ENCODE assay signal across 1 cellular context in the genomic region with DNA sequence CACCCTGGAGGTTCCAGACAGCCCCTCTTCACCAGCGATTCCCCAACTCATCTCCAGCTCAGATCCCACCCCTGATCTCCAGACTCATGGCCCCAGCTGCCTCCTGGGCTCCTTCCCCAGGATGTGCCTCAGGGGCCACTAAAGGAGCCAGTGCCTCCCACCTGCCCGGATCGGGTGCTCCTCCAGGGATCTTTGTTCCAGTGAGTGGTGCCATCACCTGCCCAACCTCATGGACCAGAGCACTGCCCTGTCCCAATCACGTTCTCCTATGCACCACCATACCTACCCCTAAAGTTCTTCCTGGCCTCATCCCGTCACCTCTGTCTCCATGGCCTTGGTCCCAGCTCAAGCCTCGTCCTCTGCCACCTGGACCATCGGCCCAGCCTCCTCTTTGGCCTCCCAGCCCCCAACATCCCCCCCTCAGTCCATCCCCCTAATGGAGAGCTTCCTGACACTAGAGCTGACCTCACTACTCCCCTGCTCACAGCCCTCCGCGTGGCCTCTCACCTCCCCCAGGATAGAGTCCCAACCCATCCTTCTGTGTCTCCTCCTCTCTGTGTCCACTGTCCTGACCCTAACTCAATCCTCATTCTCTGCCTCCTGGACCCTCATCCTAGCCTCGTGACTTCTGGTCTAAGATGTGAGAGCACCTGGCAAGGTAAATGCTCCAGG.
TF ChIP-seq lines count a peak whose summit lies in the region.

No MANE protein-coding gene starts in this region.

TF ChIP-seq in GM12878, 131 proteins besides CTCF, POLR2A, EP300 and RAD21:
- TF ChIP-seq NR2C1 (IDR thresholded peaks at IDR 0.05), result no peak
- no peak for TF ChIP-seq PAX8 (IDR thresholded peaks at IDR 0.05)
- TF ChIP-seq, protein P1, sequence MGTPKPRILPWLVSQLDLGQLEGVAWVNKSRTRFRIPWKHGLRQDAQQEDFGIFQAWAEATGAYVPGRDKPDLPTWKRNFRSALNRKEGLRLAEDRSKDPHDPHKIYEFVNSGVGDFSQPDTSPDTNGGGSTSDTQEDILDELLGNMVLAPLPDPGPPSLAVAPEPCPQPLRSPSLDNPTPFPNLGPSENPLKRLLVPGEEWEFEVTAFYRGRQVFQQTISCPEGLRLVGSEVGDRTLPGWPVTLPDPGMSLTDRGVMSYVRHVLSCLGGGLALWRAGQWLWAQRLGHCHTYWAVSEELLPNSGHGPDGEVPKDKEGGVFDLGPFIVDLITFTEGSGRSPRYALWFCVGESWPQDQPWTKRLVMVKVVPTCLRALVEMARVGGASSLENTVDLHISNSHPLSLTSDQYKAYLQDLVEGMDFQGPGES (IDR thresholded peaks at IDR 0.05), result no peak
- TF ChIP-seq MYB (IDR thresholded peaks at IDR 0.05; ENCODE audit: borderline replicate concordance, low read depth, low read length), result no peak
- no peak for TF ChIP-seq GABPA (IDR thresholded peaks at IDR 0.05; ENCODE audit: low read depth)
- no peak for TF ChIP-seq CHD2 (IDR thresholded peaks at IDR 0.05; ENCODE audit: borderline replicate concordance, low read depth, low read length)
- TF ChIP-seq, protein P2, sequence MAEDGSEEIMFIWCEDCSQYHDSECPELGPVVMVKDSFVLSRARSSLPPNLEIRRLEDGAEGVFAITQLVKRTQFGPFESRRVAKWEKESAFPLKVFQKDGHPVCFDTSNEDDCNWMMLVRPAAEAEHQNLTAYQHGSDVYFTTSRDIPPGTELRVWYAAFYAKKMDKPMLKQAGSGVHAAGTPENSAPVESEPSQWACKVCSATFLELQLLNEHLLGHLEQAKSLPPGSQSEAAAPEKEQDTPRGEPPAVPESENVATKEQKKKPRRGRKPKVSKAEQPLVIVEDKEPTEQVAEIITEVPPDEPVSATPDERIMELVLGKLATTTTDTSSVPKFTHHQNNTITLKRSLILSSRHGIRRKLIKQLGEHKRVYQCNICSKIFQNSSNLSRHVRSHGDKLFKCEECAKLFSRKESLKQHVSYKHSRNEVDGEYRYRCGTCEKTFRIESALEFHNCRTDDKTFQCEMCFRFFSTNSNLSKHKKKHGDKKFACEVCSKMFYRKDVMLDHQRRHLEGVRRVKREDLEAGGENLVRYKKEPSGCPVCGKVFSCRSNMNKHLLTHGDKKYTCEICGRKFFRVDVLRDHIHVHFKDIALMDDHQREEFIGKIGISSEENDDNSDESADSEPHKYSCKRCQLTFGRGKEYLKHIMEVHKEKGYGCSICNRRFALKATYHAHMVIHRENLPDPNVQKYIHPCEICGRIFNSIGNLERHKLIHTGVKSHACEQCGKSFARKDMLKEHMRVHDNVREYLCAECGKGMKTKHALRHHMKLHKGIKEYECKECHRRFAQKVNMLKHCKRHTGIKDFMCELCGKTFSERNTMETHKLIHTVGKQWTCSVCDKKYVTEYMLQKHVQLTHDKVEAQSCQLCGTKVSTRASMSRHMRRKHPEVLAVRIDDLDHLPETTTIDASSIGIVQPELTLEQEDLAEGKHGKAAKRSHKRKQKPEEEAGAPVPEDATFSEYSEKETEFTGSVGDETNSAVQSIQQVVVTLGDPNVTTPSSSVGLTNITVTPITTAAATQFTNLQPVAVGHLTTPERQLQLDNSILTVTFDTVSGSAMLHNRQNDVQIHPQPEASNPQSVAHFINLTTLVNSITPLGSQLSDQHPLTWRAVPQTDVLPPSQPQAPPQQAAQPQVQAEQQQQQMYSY (CRISPR knock-in tag; IDR thresholded peaks at IDR 0.05), result no peak
- TF ChIP-seq RAD51 (IDR thresholded peaks at IDR 0.05), result no peak
- no peak for TF ChIP-seq ZBED1 (IDR thresholded peaks at IDR 0.05; ENCODE audit: borderline replicate concordance)
